8 cellular contexts compared by ENCODE assay signal in genomic region chr19:12035220-12036172, GRCh38. TPM values are rescaled to one million over a fixed set of nuclear protein-coding genes. Genes with fewer than 3 reads are reported as not detected.
DNase-seq lines count a peak whose midpoint lies in the region; ATAC-seq and TF ChIP-seq lines count a peak whose summit lies in the region.

ZNF433 (minus strand) TSS chr19:12035679; CDS start chr19:12035539, 140 bp downstream.

- H3K4me3 ChIP-seq in right cardiac atrium (ENCODE audit: low read length): peak within 1 kb of the TSS; percentile 63

- peaks cover 39% of the 10 kb centered on the region for H3K36me3 Mint-ChIP-seq in progenitor cell of endocrine pancreas (ENCODE audit: insufficient read depth)

- H3K4me3 Mint-ChIP-seq in progenitor cell of endocrine pancreas (ENCODE audit: low read depth): peak within 1 kb of the TSS; percentile 90

- no peaks in the 10 kb centered on the region for H3K27me3 ChIP-seq in right cardiac atrium (ENCODE audit: control insufficient read depth, insufficient read depth)

- H3K9me3 ChIP-seq in right cardiac atrium (ENCODE audit: control insufficient read depth, low read length): no peaks in the 10 kb centered on the region

- H3K27me3 Mint-ChIP-seq in progenitor cell of endocrine pancreas: no peaks in the 10 kb centered on the region

- H3K27ac Mint-ChIP-seq in progenitor cell of endocrine pancreas: peak within 1 kb of the TSS; percentile 99

- DNase-seq in COLO829 (ENCODE audit: low spot score): peak; percentile 92
- DNase-seq in NAMALWA (ENCODE audit: low spot score): peak; percentile 49
- DNase-seq in T-helper 9 cell: peak; percentile 42
- DNase-seq in astrocyte of the hippocampus (ENCODE audit: low read depth, low spot score): peak; percentile 96
- peak; percentile 96 to 99 (median 98) for DNase-seq in right cardiac atrium
- peak; percentile 98 for DNase-seq in progenitor cell of endocrine pancreas (ENCODE audit: low spot score, unreplicated experiment)
- DNase-seq in ureter (ENCODE audit: low spot score): peak; percentile 97

- H3K27ac ChIP-seq in right cardiac atrium (ENCODE audit: low read length): peak within 1 kb of the TSS; percentile 42

- peak; percentile 10 for TF ChIP-seq CTCF in progenitor cell of endocrine pancreas (IDR thresholded peaks at IDR 0.05; ENCODE audit: unreplicated experiment)

- ATAC-seq in GM21529 (IDR thresholded peaks at IDR 0.05; ENCODE audit: unreplicated experiment) (peak; percentile 93), right cardiac atrium (peak; percentile 100)

- intact Hi-C loops in right cardiac atrium (cut with DNase I): no loop called here

- peaks cover 16% of the 10 kb centered on the region for H3K9me3 Mint-ChIP-seq in progenitor cell of endocrine pancreas (ENCODE audit: low read depth)

- WGBS in right cardiac atrium: under 1% methylated on average over 68 of the region's 68 CpGs

- H3K4me1 ChIP-seq in right cardiac atrium (ENCODE audit: control insufficient read depth, insufficient read depth, low read length): peaks cover 3% of the 10 kb centered on the region

- H3K4me1 Mint-ChIP-seq in progenitor cell of endocrine pancreas (ENCODE audit: low read depth): peaks cover 8% of the 10 kb centered on the region

RNA-seq across cellular contexts. Expression of gene ZNF433, which starts in this region (rescaled TPM):
- total RNA-seq in right cardiac atrium: 1 to 10 TPM; 3.5 to 5.0 (median 3.9) TPM
- 4.0 TPM for polyA plus RNA-seq in right cardiac atrium
- 9.1 and 10.7 TPM in 2 replicates for total RNA-seq in progenitor cell of endocrine pancreas
- 20.0 TPM for total RNA-seq in ureter

Comparison
In these comparisons a context has a peak if more than half of its experiments do, and no peak if none do; other contexts are left out.
1. Peak in every context shown above with its lines: DNase-seq, ATAC-seq, H3K4me3 ChIP-seq and H3K27ac ChIP-seq.
2. DNase-seq: peak in every context shown above with its lines; median percentile 98 in right cardiac atrium; 98 in progenitor cell of endocrine pancreas; 97 in ureter; 96 in astrocyte of the hippocampus; 92 in COLO829; 49 in NAMALWA; 42 in T-helper 9 cell.